In the genomic region with DNA sequence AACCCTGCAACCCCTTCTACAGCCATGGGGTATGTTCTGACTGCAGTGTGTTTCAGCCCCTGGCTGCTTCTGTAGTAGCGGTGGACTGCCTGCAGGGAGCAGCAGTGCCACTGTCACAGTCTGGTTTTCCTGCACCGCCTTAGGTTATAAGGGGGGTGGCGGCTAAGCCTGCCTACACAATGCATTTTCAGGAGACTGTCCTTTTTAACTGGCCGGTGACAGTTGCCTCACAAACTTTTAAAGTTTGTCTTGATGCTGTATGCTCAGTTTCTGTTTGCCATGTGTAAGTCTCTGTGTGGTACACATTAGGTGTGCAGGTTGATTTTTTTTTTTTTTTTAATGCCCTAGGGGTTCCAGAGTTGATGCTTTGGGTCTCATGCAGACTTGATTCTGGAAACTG, we compare ENCODE assay signal across 9 cellular contexts. TPM values are rescaled to one million over a fixed set of nuclear protein-coding genes. Genes with fewer than 3 reads are reported as not detected.
DNase-seq lines count a peak whose midpoint lies in the region; ATAC-seq, FAIRE-seq and TF ChIP-seq lines count a peak whose summit lies in the region.
"Had no signal": no experiment of that assay in that cellular context is flagged by ENCODE, and none has a peak within 500 bp of the region (broad histone marks: within the 10 kb centered on the region; RNA-seq: fewer than 3 reads in every experiment).

No MANE protein-coding gene starts in this region.

- WGBS in GM23248 (ENCODE audit: low coverage in 1 of 2, low lambda C conversion rate in 2 of 2, missing lambda C conversion rate in 2 of 2), 2 experiments = 37 to 38% methylated on average over 4 of the region's 4 CpGs
- WGBS in mammary epithelial cell (ENCODE audit: low coverage, missing lambda C conversion rate) = 8% methylated on average over 4 of the region's 4 CpGs

- dilution Hi-C loops in mammary epithelial cell (cut with HindIII; ENCODE audit: low sequenced_read_pairs) = loop anchor here (5.0 to 10.0 kb wide), 2 partner anchors 81 to 104 kb away; partner anchors contain the start of gene AIF1L

- no peak overlapping the region for H2AFZ ChIP-seq in GM23248
- no peak overlapping the region for H2AFZ ChIP-seq in mammary epithelial cell (ENCODE audit: low read depth, low read length)

- CTCF ChIA-PET in mammary epithelial cell (lab: Charles Lee; ENCODE audit: low non-redundant PET) = no interaction called here

- H3K79me2 ChIP-seq in GM23248 (ENCODE audit: insufficient read depth) (peaks cover 16% of the 10 kb centered on the region), mammary epithelial cell (ENCODE audit: insufficient read depth, low read length) (no peaks in the 10 kb centered on the region)

- H3K4me2 ChIP-seq in GM23248 (ENCODE audit: unreplicated experiment) = no peak overlapping the region
- H3K4me2 ChIP-seq in mammary epithelial cell (ENCODE audit: insufficient read depth, low read depth, low read length) = no peak overlapping the region

- H3K9ac ChIP-seq in GM23248 = 0 out of 2 replicates have a peak overlapping the region, but pooled peaks have one; percentile 78
- H3K9ac ChIP-seq in mammary epithelial cell (ENCODE audit: insufficient read depth, low read length) = no peak overlapping the region
- no peak overlapping the region for H3K9ac ChIP-seq in kidney (ENCODE audit: low read length in 2 of 2)

- intact Hi-C loops in mammary epithelial cell (cut with micrococcal nuclease) = loop anchor here (1.0 to 10.0 kb wide), 3 partner anchors 24 to 566 kb away; partner anchors contain the start of gene RAPGEF1
- intact Hi-C loops in kidney (cut with DNase I) = loop anchor here (5.0 kb wide), 1 partner anchor 159 kb away; no protein-coding TSS in a partner anchor

- H3K27ac ChIP-seq in GM23248 (peak overlapping the region; percentile 98), mammary epithelial cell (ENCODE audit: insufficient read depth, low read depth, low read length) (no peak overlapping the region), kidney (ENCODE audit: low read depth in 2 of 2, low read length in 2 of 2) (no peak overlapping the region)
- H3K27ac ChIP-seq: epithelial cell of prostate had no signal

- no TSS peak for BruUV-seq in mammary epithelial cell (replicated peaks; lab: Mats Ljungman, UMichigan)

- H3K4me3 ChIP-seq in GM23248 (no peak overlapping the region), mammary epithelial cell (replicated peaks in 1 of 3; ENCODE audit: insufficient read depth in 1 of 3, low read depth in 2 of 3, low read length in 3 of 3) (no peak overlapping the region), kidney (ENCODE audit: low read length in 2 of 2) (no peak overlapping the region)

- DNase-seq in DMS53 treated with DMSO at 0.1 percent for 48 hours (lab: John Stamatoyannopoulos, UW; ENCODE audit: unreplicated experiment) (peak; percentile 48), GM23248 (peak; percentile 82), NCI-H2081 treated with DMSO at 0.1 percent for 48 hours (lab: John Stamatoyannopoulos, UW) (peak; percentile 12), mammary epithelial cell (peak; percentile 36), kidney (peak; percentile 70)
- DNase-seq in activated CD4-positive, CD25-positive, alpha-beta regulatory T cell treated with anti-CD3 and anti-CD28 coated beads, Interleukin-2, amount 50 U/mL, for 16 hours (ENCODE audit: low read depth, low spot score) = peak; percentile 48
- peak; percentile 79 for DNase-seq in stimulated activated CD4-positive, alpha-beta T cell treated with anti-CD3 and anti-CD28 coated beads, Interleukin-2, amount 100 ng/mL, for 24 hours

- H3K9me3 ChIP-seq in GM23248 (ENCODE audit: low read depth) (no peaks in the 10 kb centered on the region), mammary epithelial cell (replicated peaks; ENCODE audit: insufficient read depth, low read length) (no peaks in the 10 kb centered on the region), kidney (ENCODE audit: control insufficient read depth in 1 of 2, low read length in 2 of 2) (no peaks in the 10 kb centered on the region)

- in situ Hi-C loops in GM23248 (cut with MboI) (loop anchor here (5.0 kb wide), 1 partner anchor 149 kb away; no protein-coding TSS in a partner anchor), mammary epithelial cell (cut with MboI; ENCODE audit: low sequenced_read_pairs in 2 of 2) (loop anchor here in 1 of 2 donors (10.0 kb wide), 1 partner anchor 156 kb away; no protein-coding TSS in a partner anchor)

- peaks cover 53% of the 10 kb centered on the region for H3F3A ChIP-seq in GM23248 (ENCODE audit: insufficient read depth)

- H3K27me3 ChIP-seq in GM23248 (replicated peaks; ENCODE audit: insufficient read depth) = no peaks in the 10 kb centered on the region
- no peaks in the 10 kb centered on the region for H3K27me3 ChIP-seq in mammary epithelial cell (ENCODE audit: insufficient read depth, low read length)

- H4K20me1 ChIP-seq in GM23248 (ENCODE audit: insufficient read depth) (no peaks in the 10 kb centered on the region), mammary epithelial cell (ENCODE audit: insufficient read depth, low read length) (no peaks in the 10 kb centered on the region)

- peak; percentile 93 to 97 for TF ChIP-seq CTCF in mammary epithelial cell (conservative IDR thresholded peaks at IDR 0.05 in 1 of 2, IDR thresholded peaks at IDR 0.05 in 1 of 2; ENCODE audit: extremely low read depth in 1 of 2, insufficient read depth in 1 of 2, low read depth in 1 of 2, low read length in 2 of 2)
- peak; percentile 92 for TF ChIP-seq CTCF in kidney (IDR thresholded peaks at IDR 0.05; ENCODE audit: borderline replicate concordance, extremely low read depth, insufficient read depth)

- ATAC-seq in GM18520 (IDR thresholded peaks at IDR 0.05; ENCODE audit: unreplicated experiment) = no peak

- no peak for FAIRE-seq in kidney (lab: Jason Lieb, UNC)

- no peaks in the 10 kb centered on the region for H3K9me2 ChIP-seq in GM23248 (ENCODE audit: insufficient read depth)

- H3K36me3 ChIP-seq in GM23248 (ENCODE audit: low read depth) (peaks cover 36% of the 10 kb centered on the region), mammary epithelial cell (ENCODE audit: insufficient read depth, low read length) (peaks cover 29% of the 10 kb centered on the region), kidney (ENCODE audit: control insufficient read depth in 1 of 2, insufficient read depth in 2 of 2, low read length in 2 of 2) (peaks cover 48 to 50% of the 10 kb centered on the region in 2 donors)

- H3K4me1 ChIP-seq in GM23248 (ENCODE audit: insufficient read depth) (peaks cover 33% of the 10 kb centered on the region), mammary epithelial cell (ENCODE audit: insufficient read depth, low read length) (no peaks in the 10 kb centered on the region), kidney (ENCODE audit: control insufficient read depth in 1 of 2, insufficient read depth in 1 of 2, low read depth in 1 of 2, low read length in 2 of 2) (no peaks in the 10 kb centered on the region)

RNA-seq across cellular contexts. Expression of gene NUP214, which starts 53.0 kb away (rescaled TPM):
- total RNA-seq in GM23248 (2014; rRNA removed; shearing (Covaris generic)) = 13.1 and 22.3 TPM in 2 replicates
- polyA plus RNA-seq in GM23248 (2016; fragmentation: Nextera tagmentation; extraction: Ambion mirVana) (11.7 and 14.3 TPM in 2 replicates), mammary epithelial cell (5.8 TPM), kidney (ENCODE audit: insufficient read depth, low read depth, low replicate concordance) (28.4 TPM)
- total RNA-seq in mammary epithelial cell (10 to 100 TPM; 17.2 to 42.5 TPM), kidney (75.3 TPM)
- polyA minus RNA-seq in mammary epithelial cell = 66.7 TPM

Comparison
In these comparisons a context has a peak if more than half of its experiments do, and no peak if none do; other contexts are left out.
1. DNase-seq: peak in every context shown above with its lines; median percentile 82 in GM23248; 79 in stimulated activated CD4-positive, alpha-beta T cell treated with anti-CD3 and anti-CD28 coated beads, Interleukin-2, amount 100 ng/mL, for 24 hours; 70 in kidney; 48 in DMS53 treated with DMSO at 0.1 percent for 48 hours; 48 in activated CD4-positive, CD25-positive, alpha-beta regulatory T cell treated with anti-CD3 and anti-CD28 coated beads, Interleukin-2, amount 50 U/mL, for 16 hours; 36 in mammary epithelial cell; 12 in NCI-H2081 treated with DMSO at 0.1 percent for 48 hours.